ENCODE assay signal across 5 cellular contexts in genomic region chr1:109091196-109092193, GRCh38. TPM values are rescaled to one million over a fixed set of nuclear protein-coding genes. Genes with fewer than 3 reads are reported as not detected.
A peak's percentile ranks its signal among the peaks of the same experiment; 100 is the strongest.
DNase-seq lines count a peak whose midpoint lies in the region; ATAC-seq and TF ChIP-seq lines count a peak whose summit lies in the region.

No MANE protein-coding gene starts in this region.

- peak; percentile 21 for DNase-seq in MM.1S
- DNase-seq in sigmoid colon: no peak
- no peak for DNase-seq in superior temporal gyrus (ENCODE audit: extremely low spot score)

- ATAC-seq in GM21390 (IDR thresholded peaks at IDR 0.05; ENCODE audit: unreplicated experiment): peak; percentile 55

- H3K9me2 ChIP-seq in MM.1S (replicated peaks; ENCODE audit: insufficient read depth, low read length): no peaks in the 10 kb centered on the region

- H3K79me2 ChIP-seq in MM.1S (ENCODE audit: low read length): peaks cover 22% of the 10 kb centered on the region

- no peaks in the 10 kb centered on the region for H4K20me1 ChIP-seq in MM.1S (ENCODE audit: insufficient read depth, low read length)

- 10 to 12% methylated on average over 13 of the region's 13 CpGs for WGBS in ectodermal cell, 2 experiments
- WGBS in sigmoid colon, 2 donors: 1 to 2% methylated on average over 13 of the region's 13 CpGs

- peak overlapping the region; percentile 95; the same call in 1 of the 2 replicates for H3K27ac ChIP-seq in MM.1S (ENCODE audit: low read length)
- H3K27ac ChIP-seq in ectodermal cell (ENCODE audit: insufficient read depth, low read depth, low read length, poor library complexity, severe bottlenecking): peak overlapping the region; percentile 76
- H3K27ac ChIP-seq in sigmoid colon: peak overlapping the region; percentile 93 to 97 (median 96)

- H3K4me2 ChIP-seq in MM.1S (ENCODE audit: low read depth, low read length): peak overlapping the region; percentile 69

- peak overlapping the region; percentile 79 for H3K9ac ChIP-seq in MM.1S (ENCODE audit: low read length)

- H3F3A ChIP-seq in MM.1S (ENCODE audit: insufficient read depth, low read length): peaks cover 11% of the 10 kb centered on the region

- TF ChIP-seq POLR2A in sigmoid colon (IDR thresholded peaks at IDR 0.05): no peak

- H3K4me3 ChIP-seq in MM.1S (ENCODE audit: low read length) (peak overlapping the region; percentile 90), ectodermal cell (ENCODE audit: insufficient read depth, low read depth, low read length) (peak overlapping the region; percentile 91), sigmoid colon (peak overlapping the region; percentile 70 to 88 (median 78))

- H3K36me3 ChIP-seq in MM.1S (replicated peaks; ENCODE audit: insufficient read depth, low read length): no peaks in the 10 kb centered on the region
- H3K36me3 ChIP-seq in ectodermal cell (ENCODE audit: control insufficient read depth, insufficient read depth, low read length): no peaks in the 10 kb centered on the region
- peaks cover 0 to 23% (median 6%) of the 10 kb centered on the region in 4 donors for H3K36me3 ChIP-seq in sigmoid colon

- peak overlapping the region; percentile 89; the same call in 1 of the 2 replicates for H2AFZ ChIP-seq in MM.1S (ENCODE audit: low read length)

- TF ChIP-seq EP300 in sigmoid colon (IDR thresholded peaks at IDR 0.05): no peak

- H3K27me3 ChIP-seq in MM.1S (replicated peaks; ENCODE audit: insufficient read depth, low read length) (no peaks in the 10 kb centered on the region), ectodermal cell (ENCODE audit: control insufficient read depth, insufficient read depth, low read length, poor library complexity, severe bottlenecking) (no peaks in the 10 kb centered on the region), sigmoid colon (no peaks in the 10 kb centered on the region)

- intact Hi-C loops in sigmoid colon (cut with DNase I): loop anchor here (5.0 to 10.0 kb wide), 2 partner anchors 129 to 303 kb away; partner anchors contain the start of genes CLCC1 and SORT1

- H3K4me1 ChIP-seq in MM.1S (ENCODE audit: low read length): 0 out of 2 replicates have a peak, but pooled peaks cover 6% of the 10 kb centered on the region
- H3K4me1 ChIP-seq in ectodermal cell (ENCODE audit: control insufficient read depth, insufficient read depth, low read length): peaks cover 5% of the 10 kb centered on the region
- H3K4me1 ChIP-seq in sigmoid colon: peaks cover 0 to 58% (median 42%) of the 10 kb centered on the region in 4 donors

- TF ChIP-seq CTCF in MM.1S (IDR thresholded peaks at IDR 0.05; ENCODE audit: low read length) (no peak), sigmoid colon (IDR thresholded peaks at IDR 0.05) (no peak)

- H3K9me3 ChIP-seq in MM.1S (replicated peaks; ENCODE audit: insufficient read depth, low read length): no peaks in the 10 kb centered on the region
- no peaks in the 10 kb centered on the region for H3K9me3 ChIP-seq in ectodermal cell (ENCODE audit: control insufficient read depth, low read length)
- H3K9me3 ChIP-seq in sigmoid colon: no peaks in the 10 kb centered on the region

RNA-seq across cellular contexts. Expression of gene TMEM167B, which starts 0.9 kb away (rescaled TPM):
- polyA plus RNA-seq in ectodermal cell (2013, experiment 1 of 4): 20.2 TPM
- polyA plus RNA-seq in ectodermal cell (2013, experiment 2 of 4): 22.3 TPM
- polyA plus RNA-seq in ectodermal cell (2013, experiment 3 of 4): 18.6 TPM
- polyA plus RNA-seq in ectodermal cell (2013, experiment 4 of 4): 21.5 TPM
- total RNA-seq in sigmoid colon: 10 to 100 TPM; 21.9 to 33.2 (median 26.8) TPM
- 10 to 100 TPM; 16.2 to 22.7 (median 21.6) TPM for polyA plus RNA-seq in sigmoid colon

RNA-seq across cellular contexts. Expression of gene TAF13, which starts 15.7 kb away (rescaled TPM):
- 42.4 TPM for polyA plus RNA-seq in ectodermal cell (2013, experiment 1 of 4)
- 48.8 TPM for polyA plus RNA-seq in ectodermal cell (2013, experiment 2 of 4)
- 35.1 TPM for polyA plus RNA-seq in ectodermal cell (2013, experiment 3 of 4)
- 35.5 TPM for polyA plus RNA-seq in ectodermal cell (2013, experiment 4 of 4)
- 10 to 100 TPM; 19.9 to 44.6 (median 39.0) TPM for total RNA-seq in sigmoid colon
- polyA plus RNA-seq in sigmoid colon: 10 to 100 TPM; 36.5 to 78.8 (median 52.9) TPM

RNA-seq across cellular contexts. Expression of gene ELAPOR1, which starts 22.4 kb away (rescaled TPM):
- 0.59 TPM for polyA plus RNA-seq in ectodermal cell (2013, experiment 1 of 4)
- 0.89 TPM for polyA plus RNA-seq in ectodermal cell (2013, experiment 2 of 4)
- 1.2 TPM for polyA plus RNA-seq in ectodermal cell (2013, experiment 3 of 4)
- 1.2 TPM for polyA plus RNA-seq in ectodermal cell (2013, experiment 4 of 4)
- total RNA-seq in sigmoid colon: under 1 TPM; 0.33 to 0.71 (median 0.48) TPM
- 10 to 100 TPM in 1 of 3 donors, 1 to 10 TPM in 2; 6.7 to 20.7 (median 7.2) TPM for polyA plus RNA-seq in sigmoid colon

RNA-seq across cellular contexts. Expression of gene WDR47, which starts 49.6 kb away (rescaled TPM):
- polyA plus RNA-seq in ectodermal cell (2013, experiment 1 of 4): 6.8 TPM
- polyA plus RNA-seq in ectodermal cell (2013, experiment 2 of 4): 6.1 TPM
- polyA plus RNA-seq in ectodermal cell (2013, experiment 3 of 4): 6.1 TPM
- 7.3 TPM for polyA plus RNA-seq in ectodermal cell (2013, experiment 4 of 4)
- 10 to 100 TPM; 16.0 to 34.3 (median 24.0) TPM for total RNA-seq in sigmoid colon
- 1 to 10 TPM; 3.7 to 4.6 (median 4.2) TPM for polyA plus RNA-seq in sigmoid colon
